ENCODE assay signal across 17 cellular contexts in genomic region chr14:106509176-106509575, GRCh38.
DNase-seq lines count a peak whose midpoint lies in the region; ATAC-seq lines count a peak whose summit lies in the region.
"Had no signal": no experiment of that assay in that cellular context is flagged by ENCODE, and none has a peak within 500 bp of the region (broad histone marks: within the 10 kb centered on the region; RNA-seq: fewer than 3 reads in every experiment).

No MANE protein-coding gene starts in this region.

- H3K4me3 ChIP-seq in CD4-positive, alpha-beta memory T cell (ENCODE audit: low read length in 2 of 2) = no peak overlapping the region
- H3K4me3 ChIP-seq: BLaER1 treated with 17β-estradiol and CSF1 and Interleukin-3, amounts not matched to agents 10 nM and 100 nM had no signal

- no peaks in the 10 kb centered on the region for H3K27me3 ChIP-seq in CD4-positive, alpha-beta memory T cell (ENCODE audit: insufficient read depth, low read length)
- H3K27me3 ChIP-seq: BLaER1 treated with 17β-estradiol and CSF1 and Interleukin-3, amounts not matched to agents 10 nM and 100 nM had no signal

- H3K27me3 Mint-ChIP-seq in activated CD4-positive, alpha-beta memory T cell treated with anti-CD3 and anti-CD28 coated beads for 36 hours = no peaks in the 10 kb centered on the region
- H3K27me3 Mint-ChIP-seq in activated CD4-positive, alpha-beta memory T cell treated with anti-CD3 and anti-CD28 coated beads, Interleukin-2, amount 10 ng/mL, durations not matched to agents 7 days and 5 days = peaks cover 29% of the 10 kb centered on the region
- no peaks in the 10 kb centered on the region for H3K27me3 Mint-ChIP-seq in CD4-positive, alpha-beta memory T cell
- H3K27me3 Mint-ChIP-seq in T-cell (no peaks in the 10 kb centered on the region), immature natural killer cell (ENCODE audit: low read depth in 3 of 3) (peaks cover 0 to 5% (median 2%) of the 10 kb centered on the region in 3 donors)

- CTCF ChIA-PET in activated CD4-positive, alpha-beta memory T cell treated with anti-CD3 and anti-CD28 coated beads for 36 hours (lab: Charles Lee) = interaction anchor here (0.8 to 5.7 kb wide), 9 partner anchors 11 to 231 kb away, joined by 3 to 48 read pairs (median 5); no protein-coding TSS in a partner anchor
- CTCF ChIA-PET in activated CD4-positive, alpha-beta memory T cell treated with anti-CD3 and anti-CD28 coated beads, Interleukin-2, amount 10 ng/mL, durations not matched to agents 7 days and 5 days (lab: Charles Lee) = interaction anchor here (1.3 to 6.3 kb wide), 6 partner anchors 9 to 109 kb away, joined by 4 to 40 read pairs (median 13); no protein-coding TSS in a partner anchor
- CTCF ChIA-PET in CD4-positive, alpha-beta memory T cell (lab: Charles Lee; ENCODE audit: partially characterized antibody) = interaction anchor here (1.1 to 5.7 kb wide), 17 partner anchors 9 to 210 kb away, joined by 3 to 52 read pairs (median 12); no protein-coding TSS in a partner anchor
- CTCF ChIA-PET in T-cell (lab: Charles Lee) = interaction anchor here (0.6 to 1.7 kb wide), 5 partner anchors 10 to 73 kb away, joined by 4 to 5 read pairs (median 4); no protein-coding TSS in a partner anchor

- H3K4me1 Mint-ChIP-seq in activated CD4-positive, alpha-beta memory T cell treated with anti-CD3 and anti-CD28 coated beads for 36 hours (ENCODE audit: low read depth) = peaks cover 79% of the 10 kb centered on the region
- H3K4me1 Mint-ChIP-seq in activated CD4-positive, alpha-beta memory T cell treated with anti-CD3 and anti-CD28 coated beads, Interleukin-2, amount 10 ng/mL, durations not matched to agents 7 days and 5 days = peaks cover 68% of the 10 kb centered on the region
- H3K4me1 Mint-ChIP-seq in CD4-positive, alpha-beta memory T cell = peaks cover 57 to 85% (median 74%) of the 10 kb centered on the region in 4 donors
- peaks cover 80 to 94% (median 81%) of the 10 kb centered on the region in 3 donors for H3K4me1 Mint-ChIP-seq in T-cell
- peaks cover 97 to 98% of the 10 kb centered on the region in 2 donors for H3K4me1 Mint-ChIP-seq in immature natural killer cell

- H3K36me3 Mint-ChIP-seq in activated CD4-positive, alpha-beta memory T cell treated with anti-CD3 and anti-CD28 coated beads for 36 hours = no peaks in the 10 kb centered on the region
- no peaks in the 10 kb centered on the region for H3K36me3 Mint-ChIP-seq in activated CD4-positive, alpha-beta memory T cell treated with anti-CD3 and anti-CD28 coated beads, Interleukin-2, amount 10 ng/mL, durations not matched to agents 7 days and 5 days (ENCODE audit: low read depth)
- no peaks in the 10 kb centered on the region for H3K36me3 Mint-ChIP-seq in CD4-positive, alpha-beta memory T cell
- H3K36me3 Mint-ChIP-seq in T-cell (no peaks in the 10 kb centered on the region), immature natural killer cell (peaks cover 0 to 3% (median 0%) of the 10 kb centered on the region in 3 donors)

- H3K4me1 ChIP-seq in CD4-positive, alpha-beta memory T cell (ENCODE audit: insufficient read depth, low read length) = peaks cover 87% of the 10 kb centered on the region

- H3K27ac ChIP-seq in CD4-positive, alpha-beta memory T cell (ENCODE audit: low read depth, low read length) = no peak overlapping the region
- H3K27ac ChIP-seq: BLaER1 treated with 17β-estradiol and CSF1 and Interleukin-3, amounts not matched to agents 10 nM and 100 nM had no signal

- no peaks in the 10 kb centered on the region for H3K9me3 ChIP-seq in CD4-positive, alpha-beta memory T cell (ENCODE audit: control insufficient read depth in 1 of 2, low read length in 2 of 2)
- H3K9me3 ChIP-seq: BLaER1 treated with 17β-estradiol and CSF1 and Interleukin-3, amounts not matched to agents 10 nM and 100 nM had no signal

- POLR2A ChIA-PET in activated CD4-positive, alpha-beta memory T cell treated with anti-CD3 and anti-CD28 coated beads for 36 hours (lab: Charles Lee) = interaction anchor here (0.9 kb wide), 1 partner anchor 32 kb away, joined by 4 read pairs; no protein-coding TSS in a partner anchor
- POLR2A ChIA-PET in activated CD4-positive, alpha-beta memory T cell treated with anti-CD3 and anti-CD28 coated beads, Interleukin-2, amount 10 ng/mL, durations not matched to agents 7 days and 5 days (lab: Charles Lee) = no interaction called here
- POLR2A ChIA-PET in CD4-positive, alpha-beta memory T cell (lab: Charles Lee; ENCODE audit: partially characterized antibody) = interaction anchor here (1.0 to 2.8 kb wide), 2 partner anchors 9 kb away, joined by 3 to 12 read pairs; no protein-coding TSS in a partner anchor
- POLR2A ChIA-PET in T-cell (lab: Charles Lee) = no interaction called here

- no peak overlapping the region for H3K4me3 Mint-ChIP-seq in activated CD4-positive, alpha-beta memory T cell treated with anti-CD3 and anti-CD28 coated beads for 36 hours
- H3K4me3 Mint-ChIP-seq in activated CD4-positive, alpha-beta memory T cell treated with anti-CD3 and anti-CD28 coated beads, Interleukin-2, amount 10 ng/mL, durations not matched to agents 7 days and 5 days = no peak overlapping the region
- peak overlapping the region in 5 of 8 donors; percentile 14 to 87 (median 81) for H3K4me3 Mint-ChIP-seq in CD4-positive, alpha-beta memory T cell
- H3K4me3 Mint-ChIP-seq in T-cell (peak overlapping the region in 1 of 3 donors; percentile 69), immature natural killer cell (peak overlapping the region in 4 of 5 donors; percentile 49 to 90 (median 73))

- no peak for DNase-seq in activated CD4-positive, alpha-beta memory T cell treated with anti-CD3 and anti-CD28 coated beads for 36 hours
- DNase-seq in activated CD4-positive, alpha-beta memory T cell treated with anti-CD3 and anti-CD28 coated beads, Interleukin-2, amount 10 ng/mL, durations not matched to agents 7 days and 5 days = no peak
- no peak for DNase-seq in CD4-positive, alpha-beta memory T cell
- DNase-seq in T-cell = no peak
- no peak for DNase-seq in immature natural killer cell
- no peak for DNase-seq in midbrain (lab: John Stamatoyannopoulos, UW)
- no peak for DNase-seq in mesenteric fat pad (ENCODE audit: low spot score)
- DNase-seq: H7, IMR-90, Kasumi-1, NCI-H1105 treated with DMSO at 0.1 percent for 48 hours, NCI-H1694 treated with DMSO at 0.1 percent for 48 hours, NCI-H2107, NCI-H226, NCI-H524 treated with DMSO at 0.1 percent for 48 hours had no signal

- no peak for ATAC-seq in T-cell (replicated peaks in 1 of 4)
- no peak for ATAC-seq in HG03097 (IDR thresholded peaks at IDR 0.05; ENCODE audit: low FRiP score, unreplicated experiment)

- H3K27ac Mint-ChIP-seq in activated CD4-positive, alpha-beta memory T cell treated with anti-CD3 and anti-CD28 coated beads for 36 hours = peak overlapping the region; percentile 14
- H3K27ac Mint-ChIP-seq in activated CD4-positive, alpha-beta memory T cell treated with anti-CD3 and anti-CD28 coated beads, Interleukin-2, amount 10 ng/mL, durations not matched to agents 7 days and 5 days = no peak overlapping the region
- peak overlapping the region; percentile 78 to 96 (median 92) for H3K27ac Mint-ChIP-seq in CD4-positive, alpha-beta memory T cell
- H3K27ac Mint-ChIP-seq in T-cell (peak overlapping the region; percentile 92 to 97), immature natural killer cell (peak overlapping the region; percentile 49 to 95 (median 78))

- intact Hi-C loops in activated CD4-positive, alpha-beta memory T cell treated with anti-CD3 and anti-CD28 coated beads for 36 hours (cut with micrococcal nuclease) = loop anchor here (5.0 kb wide), 1 partner anchor 37 kb away; no protein-coding TSS in a partner anchor
- intact Hi-C loops in CD4-positive, alpha-beta memory T cell (cut with micrococcal nuclease) = no loop called here

- H3K9me3 Mint-ChIP-seq in activated CD4-positive, alpha-beta memory T cell treated with anti-CD3 and anti-CD28 coated beads for 36 hours = no peaks in the 10 kb centered on the region
- no peaks in the 10 kb centered on the region for H3K9me3 Mint-ChIP-seq in activated CD4-positive, alpha-beta memory T cell treated with anti-CD3 and anti-CD28 coated beads, Interleukin-2, amount 10 ng/mL, durations not matched to agents 7 days and 5 days
- H3K9me3 Mint-ChIP-seq in CD4-positive, alpha-beta memory T cell = no peaks in the 10 kb centered on the region
- H3K9me3 Mint-ChIP-seq in T-cell = no peaks in the 10 kb centered on the region
- peaks cover 0 to 2% (median 0%) of the 10 kb centered on the region in 6 donors for H3K9me3 Mint-ChIP-seq in immature natural killer cell

- no peaks in the 10 kb centered on the region for H3K36me3 ChIP-seq in CD4-positive, alpha-beta memory T cell (ENCODE audit: insufficient read depth, low read length)
- H3K36me3 ChIP-seq: BLaER1 treated with 17β-estradiol and CSF1 and Interleukin-3, amounts not matched to agents 10 nM and 100 nM had no signal

Comparison
In these comparisons a context has a peak if more than half of its experiments do, and no peak if none do; other contexts are left out.
1. POLR2A ChIA-PET loops: an anchor here in activated CD4-positive, alpha-beta memory T cell treated with anti-CD3 and anti-CD28 coated beads for 36 hours (0.9 kb wide) and CD4-positive, alpha-beta memory T cell (1.0 to 2.8 kb wide); none called in activated CD4-positive, alpha-beta memory T cell treated with anti-CD3 and anti-CD28 coated beads, Interleukin-2, amount 10 ng/mL, durations not matched to agents 7 days and 5 days and T-cell.
2. H3K4me3 Mint-ChIP-seq: peak in CD4-positive, alpha-beta memory T cell (5 of 8) and immature natural killer cell (4 of 5); none in activated CD4-positive, alpha-beta memory T cell treated with anti-CD3 and anti-CD28 coated beads for 36 hours (single experiment) and activated CD4-positive, alpha-beta memory T cell treated with anti-CD3 and anti-CD28 coated beads, Interleukin-2, amount 10 ng/mL, durations not matched to agents 7 days and 5 days (single experiment).